In the genomic region with DNA sequence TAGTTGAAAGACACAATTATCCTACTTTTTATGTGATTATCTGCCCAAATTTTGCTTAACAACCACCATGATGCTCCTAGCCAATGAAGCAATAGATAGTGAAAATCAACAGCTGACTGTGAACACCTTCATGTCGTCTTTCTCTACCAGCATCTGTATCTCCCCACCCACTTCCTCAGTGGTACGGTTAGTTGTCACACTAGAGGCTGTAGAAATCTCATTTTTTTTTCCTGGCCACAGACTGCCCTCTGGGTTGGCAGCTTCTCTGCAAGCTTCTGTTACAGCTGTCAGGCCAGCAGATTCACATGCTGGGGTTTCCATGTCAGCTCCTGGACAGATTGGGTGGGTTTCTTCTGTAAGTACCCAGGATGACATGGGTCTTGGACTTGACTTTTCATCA, we compare ENCODE assay signal across 14 cellular contexts. TPM values are rescaled to one million over a fixed set of nuclear protein-coding genes. Genes with fewer than 3 reads are reported as not detected.
DNase-seq lines count a peak whose midpoint lies in the region; ATAC-seq and TF ChIP-seq lines count a peak whose summit lies in the region.
"Had no signal": no experiment of that assay in that cellular context is flagged by ENCODE, and none has a peak within 500 bp of the region (broad histone marks: within the 10 kb centered on the region; RNA-seq: fewer than 3 reads in every experiment).

No MANE protein-coding gene starts in this region.

- no peak overlapping the region for H3K4me3 ChIP-seq in CD8-positive, alpha-beta memory T cell (ENCODE audit: low read length)
- H3K4me3 ChIP-seq: body of pancreas, upper lobe of left lung had no signal

- H3K27ac ChIP-seq in CD4-positive, alpha-beta T cell (ENCODE audit: low read depth, low read length), result no peak overlapping the region
- H3K27ac ChIP-seq in CD8-positive, alpha-beta memory T cell (ENCODE audit: low read depth, low read length), result peak overlapping the region; percentile 4
- H3K27ac ChIP-seq: body of pancreas, upper lobe of left lung had no signal

- peaks cover 54% of the 10 kb centered on the region for H3K4me1 ChIP-seq in CD8-positive, alpha-beta memory T cell (ENCODE audit: insufficient read depth, low read length)
- H3K4me1 ChIP-seq: BE2C, body of pancreas, upper lobe of left lung had no signal

- intact Hi-C loops in CD4-positive, alpha-beta T cell (cut with DNase I, micrococcal nuclease), result no loop called here

- H3K27ac Mint-ChIP-seq in CD4-positive, alpha-beta T cell, result no peak overlapping the region
- peak overlapping the region; percentile 85 to 98 (median 95) for H3K27ac Mint-ChIP-seq in CD8-positive, alpha-beta memory T cell
- H3K27ac Mint-ChIP-seq in T-cell, result peak overlapping the region; percentile 70 to 82
- peak overlapping the region; percentile 83 for H3K27ac Mint-ChIP-seq in central memory CD8-positive, alpha-beta T cell (ENCODE audit: low read depth)
- H3K27ac Mint-ChIP-seq: dendritic cell treated with granulocyte-macrophage colony-stimulating factor and Interleukin-4, amounts not matched to agents 40 ng/mL and 50 ng/mL, for 4 days had no signal

- H3K4me1 Mint-ChIP-seq in CD4-positive, alpha-beta T cell (ENCODE audit: low read depth), result peaks cover 63% of the 10 kb centered on the region
- H3K4me1 Mint-ChIP-seq in CD8-positive, alpha-beta memory T cell, result peaks cover 73 to 87% (median 83%) of the 10 kb centered on the region in 3 donors
- peaks cover 48 to 72% (median 66%) of the 10 kb centered on the region in 3 donors for H3K4me1 Mint-ChIP-seq in T-cell
- peaks cover 70% of the 10 kb centered on the region for H3K4me1 Mint-ChIP-seq in central memory CD8-positive, alpha-beta T cell

- H3K27me3 Mint-ChIP-seq in CD4-positive, alpha-beta T cell, result no peaks in the 10 kb centered on the region
- no peaks in the 10 kb centered on the region for H3K27me3 Mint-ChIP-seq in CD8-positive, alpha-beta memory T cell
- no peaks in the 10 kb centered on the region for H3K27me3 Mint-ChIP-seq in T-cell
- H3K27me3 Mint-ChIP-seq in central memory CD8-positive, alpha-beta T cell, result no peaks in the 10 kb centered on the region
- H3K27me3 Mint-ChIP-seq: dendritic cell treated with granulocyte-macrophage colony-stimulating factor and Interleukin-4, amounts not matched to agents 40 ng/mL and 50 ng/mL, for 4 days had no signal

- no peaks in the 10 kb centered on the region for H3K36me3 ChIP-seq in CD8-positive, alpha-beta memory T cell (ENCODE audit: insufficient read depth, low read length)
- H3K36me3 ChIP-seq: BE2C, upper lobe of left lung had no signal

- no peak overlapping the region for H3K4me3 Mint-ChIP-seq in CD4-positive, alpha-beta T cell
- H3K4me3 Mint-ChIP-seq in CD8-positive, alpha-beta memory T cell, result peak overlapping the region; percentile 4 to 85 (median 79)
- H3K4me3 Mint-ChIP-seq in T-cell, result peak overlapping the region in 1 of 3 donors; percentile 3
- H3K4me3 Mint-ChIP-seq in central memory CD8-positive, alpha-beta T cell, result peak overlapping the region; percentile 66
- H3K4me3 Mint-ChIP-seq: dendritic cell treated with granulocyte-macrophage colony-stimulating factor and Interleukin-4, amounts not matched to agents 40 ng/mL and 50 ng/mL, for 4 days had no signal

- no peaks in the 10 kb centered on the region for H3K27me3 ChIP-seq in CD4-positive, alpha-beta T cell (ENCODE audit: control insufficient read depth, insufficient read depth, low read length)
- H3K27me3 ChIP-seq in CD8-positive, alpha-beta memory T cell (ENCODE audit: insufficient read depth, low read length, poor library complexity, severe bottlenecking), result no peaks in the 10 kb centered on the region
- H3K27me3 ChIP-seq: BE2C, body of pancreas, upper lobe of left lung had no signal

- peaks cover 79% of the 10 kb centered on the region for H3K36me3 Mint-ChIP-seq in CD4-positive, alpha-beta T cell (ENCODE audit: low read depth)
- H3K36me3 Mint-ChIP-seq in CD8-positive, alpha-beta memory T cell, result peaks cover 7 to 56% (median 13%) of the 10 kb centered on the region in 3 donors
- peaks cover 50% of the 10 kb centered on the region for H3K36me3 Mint-ChIP-seq in T-cell
- H3K36me3 Mint-ChIP-seq in central memory CD8-positive, alpha-beta T cell (ENCODE audit: insufficient read depth), result peaks cover 13% of the 10 kb centered on the region

- CTCF ChIA-PET in CD4-positive, alpha-beta T cell (lab: Charles Lee), result no interaction called here
- CTCF ChIA-PET in CD8-positive, alpha-beta memory T cell (lab: Charles Lee), result interaction anchor here (0.8 to 1.2 kb wide), 7 partner anchors 10 to 76 kb away, joined by 3 to 5 read pairs (median 3); no protein-coding TSS in a partner anchor
- CTCF ChIA-PET in T-cell (lab: Charles Lee), result interaction anchor here (0.8 to 2.0 kb wide), 7 partner anchors 11 to 74 kb away, joined by 3 to 8 read pairs (median 4); a partner anchor contains a TSS

- POLR2A ChIA-PET in CD4-positive, alpha-beta T cell (lab: Charles Lee), result interaction anchor here (0.8 to 3.9 kb wide), 3 partner anchors 12 to 60 kb away, joined by 3 to 22 read pairs (median 5); a partner anchor contains a TSS
- POLR2A ChIA-PET in CD8-positive, alpha-beta memory T cell (lab: Charles Lee), result interaction anchor here (0.7 to 1.8 kb wide), 5 partner anchors 10 to 25 kb away, joined by 4 to 9 read pairs (median 4); a partner anchor contains a TSS
- POLR2A ChIA-PET in T-cell (lab: Charles Lee), result interaction anchor here (0.7 to 1.3 kb wide), 4 partner anchors 12 to 86 kb away, joined by 3 to 4 read pairs (median 3); no protein-coding TSS in a partner anchor

- DNase-seq in CD4-positive, alpha-beta T cell, result no peak
- DNase-seq in CD8-positive, alpha-beta memory T cell, result peak; percentile 2 to 58 (median 22)
- peak in 15 of 34 experiments; percentile 7 to 42 (median 17) for DNase-seq in T-cell
- DNase-seq in central memory CD8-positive, alpha-beta T cell (ENCODE audit: low spot score in 2 of 2), result peak in 1 of 2 donors; percentile 43
- DNase-seq in GDM1 (lab: John Stamatoyannopoulos, UW), result no peak
- no peak for DNase-seq in NOMO-1 treated with dmso at 0.1 percent for 144 hours (lab: John Stamatoyannopoulos, UW; ENCODE audit: unreplicated experiment)
- no peak for DNase-seq in DMS153 treated with DMSO at 0.1 percent for 48 hours (lab: John Stamatoyannopoulos, UW; ENCODE audit: unreplicated experiment)
- DNase-seq: BE2C; body of pancreas; NCI-H1092; stimulated activated naive CD4-positive, alpha-beta T cell treated with Interleukin-2 at 50 U/mL for 16 hours had no signal

- H3K9me3 ChIP-seq in CD4-positive, alpha-beta T cell (ENCODE audit: control insufficient read depth, low read length), result no peaks in the 10 kb centered on the region
- no peaks in the 10 kb centered on the region for H3K9me3 ChIP-seq in CD8-positive, alpha-beta memory T cell (ENCODE audit: low read length)
- H3K9me3 ChIP-seq: BE2C, body of pancreas, upper lobe of left lung had no signal

- TF ChIP-seq CTCF in CD4-positive, alpha-beta T cell (IDR thresholded peaks at IDR 0.05), result no peak

- no peaks in the 10 kb centered on the region for H3K9me3 Mint-ChIP-seq in CD4-positive, alpha-beta T cell
- no peaks in the 10 kb centered on the region for H3K9me3 Mint-ChIP-seq in CD8-positive, alpha-beta memory T cell
- H3K9me3 Mint-ChIP-seq in T-cell, result no peaks in the 10 kb centered on the region
- H3K9me3 Mint-ChIP-seq in central memory CD8-positive, alpha-beta T cell, result no peaks in the 10 kb centered on the region
- H3K9me3 Mint-ChIP-seq: dendritic cell treated with granulocyte-macrophage colony-stimulating factor and Interleukin-4, amounts not matched to agents 40 ng/mL and 50 ng/mL, for 4 days had no signal

- ATAC-seq in CD4-positive, alpha-beta T cell (ENCODE audit: poor library complexity), result peak; percentile 52
- peak in 3 of 4 experiments; percentile 54 to 63 (median 57) for ATAC-seq in T-cell (replicated peaks in 1 of 4)
- ATAC-seq in central memory CD8-positive, alpha-beta T cell (replicated peaks; ENCODE audit: extremely low read depth, poor library complexity, severe bottlenecking), result peak; percentile 55
- no peak for ATAC-seq in GM18519 (IDR thresholded peaks at IDR 0.05; ENCODE audit: low FRiP score, unreplicated experiment)
- ATAC-seq: body of pancreas had no signal

RNA-seq across cellular contexts. Expression of a gene that starts 24.4 kb away (rescaled TPM):
- 10 to 100 TPM; 77.1 to 83.0 TPM for total RNA-seq in CD4-positive, alpha-beta T cell
- total RNA-seq in CD8-positive, alpha-beta memory T cell, result 10 to 100 TPM; 53.0 to 54.7 TPM
- 88.2 TPM for polyA plus RNA-seq in CD8-positive, alpha-beta memory T cell
- 100 to 1,000 TPM in 2 of 5 donors, 10 to 100 TPM in 3; 79.5 to 141 (median 91.7) TPM for total RNA-seq in T-cell

Comparison
In these comparisons a context has a peak if more than half of its experiments do, and no peak if none do; other contexts are left out.
1. DNase-seq: peak in CD8-positive, alpha-beta memory T cell (5 of 5); none in CD4-positive, alpha-beta T cell (0 of 10), GDM1 (single experiment), NOMO-1 treated with dmso at 0.1 percent for 144 hours (single experiment) and DMS153 treated with DMSO at 0.1 percent for 48 hours (single experiment).